Comparison of ENCODE assay signal across 9 cellular contexts in the genomic region with DNA sequence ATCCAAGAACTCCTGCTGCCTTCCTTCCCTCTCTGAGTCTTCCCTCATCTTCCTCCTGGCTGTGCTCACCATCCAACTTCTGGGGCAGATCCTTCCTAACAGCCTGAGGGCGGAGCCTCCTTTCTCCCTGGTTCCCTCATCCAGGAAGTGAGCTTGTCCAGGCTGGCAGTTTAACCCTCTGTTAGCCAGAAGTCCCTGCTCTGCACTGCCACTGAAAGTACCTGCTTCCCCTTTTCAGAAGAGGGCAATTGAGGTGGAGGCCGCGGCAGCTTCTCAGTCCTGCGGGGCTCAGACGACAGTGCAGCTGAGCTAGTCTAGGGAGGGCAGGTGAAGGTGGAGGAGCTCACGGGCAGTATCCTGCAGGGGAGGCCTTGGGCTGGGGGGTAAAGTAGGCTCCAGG.
DNase-seq lines count a peak whose midpoint lies in the region; ATAC-seq and TF ChIP-seq lines count a peak whose summit lies in the region.
"Had no signal": no experiment of that assay in that cellular context is flagged by ENCODE, and none has a peak within 500 bp of the region (broad histone marks: within the 10 kb centered on the region; RNA-seq: fewer than 3 reads in every experiment).

No MANE protein-coding gene starts in this region.

- intact Hi-C loops in A673 (cut with micrococcal nuclease; ENCODE audit: unreplicated experiment) (no loop called here), sciatic nerve (cut with DNase I) (no loop called here)

- ATAC-seq in GM19328 (IDR thresholded peaks at IDR 0.05; ENCODE audit: unreplicated experiment) (peak; percentile 69), HG03175 (IDR thresholded peaks at IDR 0.05; ENCODE audit: unreplicated experiment) (peak; percentile 68), sciatic nerve (no peak)

- H3K27ac ChIP-seq in A673 (ENCODE audit: low read depth, low read length, poor library complexity, severe bottlenecking) (no peak overlapping the region), osteoblast (ENCODE audit: low read depth, low read length) (no peak overlapping the region)
- H3K27ac ChIP-seq: VCaP had no signal

- H3K4me3 ChIP-seq in A673 (ENCODE audit: low read depth, low read length, poor library complexity, severe bottlenecking) (no peak overlapping the region), osteoblast (ENCODE audit: insufficient read depth, low read length) (no peak overlapping the region)

- no peaks in the 10 kb centered on the region for H3K36me3 ChIP-seq in A673 (ENCODE audit: insufficient read depth, low read length, poor library complexity, severe bottlenecking)
- H3K36me3 ChIP-seq in osteoblast (ENCODE audit: insufficient read depth, low read length) = no peaks in the 10 kb centered on the region

- no peaks in the 10 kb centered on the region for H3K79me2 ChIP-seq in osteoblast (ENCODE audit: insufficient read depth, low read length)

- BruUV-seq in A673 (replicated peaks; lab: Mats Ljungman, UMichigan) = no TSS peak

- TF ChIP-seq CTCF in A673 (conservative IDR thresholded peaks at IDR 0.05; ENCODE audit: low read depth, low read length) (no peak), osteoblast (IDR thresholded peaks at IDR 0.05; ENCODE audit: extremely low read depth, low read depth, low read length) (no peak)

- peak overlapping the region; percentile 70 for H2AFZ ChIP-seq in osteoblast (ENCODE audit: low read length)

- DNase-seq in A673 (ENCODE audit: low spot score) (peak; percentile 10), SKM-1 treated with dmso at 0.1 percent for 144 hours (lab: John Stamatoyannopoulos, UW; ENCODE audit: unreplicated experiment) (peak; percentile 94), osteoblast (ENCODE audit: insufficient read length, low spot score, missing footprints) (peak; percentile 79), sciatic nerve (ENCODE audit: low spot score) (no peak), NCI-H1436 treated with DMSO at 0.1 percent for 48 hours (lab: John Stamatoyannopoulos, UW) (no peak), NCI-H1436 (lab: John Stamatoyannopoulos, UW) (no peak)

- POLR2A ChIA-PET in A673 (lab: Charles Lee; ENCODE audit: low non-redundant PET) = no interaction called here

- H3K4me1 ChIP-seq in A673 (ENCODE audit: insufficient read depth, low read length, poor library complexity, severe bottlenecking) (no peaks in the 10 kb centered on the region), osteoblast (ENCODE audit: insufficient read depth, low read length) (no peaks in the 10 kb centered on the region)

- H3K9me3 ChIP-seq in A673 (ENCODE audit: low read depth, low read length, poor library complexity, severe bottlenecking) = no peaks in the 10 kb centered on the region
- H3K9me3 ChIP-seq in osteoblast (ENCODE audit: low read depth, low read length) = no peaks in the 10 kb centered on the region

- no peaks in the 10 kb centered on the region for H4K20me1 ChIP-seq in osteoblast (ENCODE audit: insufficient read depth, low read length)

- H3K27me3 ChIP-seq in A673 (replicated peaks; ENCODE audit: insufficient read depth, low read depth, low read length, poor library complexity) = peaks cover 21% of the 10 kb centered on the region
- H3K27me3 ChIP-seq in osteoblast (ENCODE audit: insufficient read depth, low read length) = no peaks in the 10 kb centered on the region

- no peak overlapping the region for H3K4me2 ChIP-seq in osteoblast (ENCODE audit: insufficient read depth, low read length)

- CTCF ChIA-PET in A673 (lab: Charles Lee) = no interaction called here

Comparison
In these comparisons a context has a peak if more than half of its experiments do, and no peak if none do; other contexts are left out.
1. DNase-seq: peak in A673 (single experiment), SKM-1 treated with dmso at 0.1 percent for 144 hours (single experiment) and osteoblast (single experiment); none in sciatic nerve (single experiment), NCI-H1436 treated with DMSO at 0.1 percent for 48 hours (single experiment) and NCI-H1436 (single experiment).